In genomic region chr1:28394136-28394535, GRCh38 we compare ENCODE assay signal across 2 cellular contexts.
TF ChIP-seq lines count a peak whose summit lies in the region.

No MANE protein-coding gene starts in this region.

TF ChIP-seq in A549, 52 proteins besides CTCF, POLR2A, EP300 and RAD21 (continued from another document):
- TF ChIP-seq BCL3 (IDR thresholded peaks at IDR 0.05) (no peak), EHF (CRISPR knock-in tag; IDR thresholded peaks at IDR 0.05) (no peak), FOXS1 (CRISPR knock-in tag; IDR thresholded peaks at IDR 0.05) (no peak), TP53 (CRISPR knock-in tag; IDR thresholded peaks at IDR 0.05) (no peak), NR3C1 (IDR thresholded peaks at IDR 0.05) (no peak), ELK1 (IDR thresholded peaks at IDR 0.05; ENCODE audit: low read depth, low read length) (no peak), SMC3 (IDR thresholded peaks at IDR 0.05) (no peak), HOXA7 (CRISPR knock-in tag; IDR thresholded peaks at IDR 0.05) (no peak), BHLHE40 (IDR thresholded peaks at IDR 0.05; ENCODE audit: low read depth, low read length) (no peak), RCOR1 (IDR thresholded peaks at IDR 0.05; ENCODE audit: low read depth, low read length) (no peak)
TF ChIP-seq in A549: peak in this region for 0.

TF ChIP-seq in WTC11, 78 proteins besides CTCF, POLR2A, EP300 and RAD21 (continued from another document):
- TF ChIP-seq ZNF532 (CRISPR knock-in tag; IDR thresholded peaks at IDR 0.05; ENCODE audit: borderline replicate concordance) = no peak
- TF ChIP-seq ERG (CRISPR knock-in tag; IDR thresholded peaks at IDR 0.05) = no peak
- TF ChIP-seq USF2 (CRISPR knock-in tag; IDR thresholded peaks at IDR 0.05) = no peak
- no peak for TF ChIP-seq NR2C2 (CRISPR knock-in tag; IDR thresholded peaks at IDR 0.05)
- no peak for TF ChIP-seq NR3C1 (CRISPR knock-in tag; conservative IDR thresholded peaks at IDR 0.05; ENCODE audit: low read depth)
- no peak for TF ChIP-seq USF1 (CRISPR knock-in tag; IDR thresholded peaks at IDR 0.05)
- TF ChIP-seq ZBTB43 (CRISPR knock-in tag; IDR thresholded peaks at IDR 0.05) = no peak
- no peak for TF ChIP-seq MLX (CRISPR knock-in tag; IDR thresholded peaks at IDR 0.05)
- no peak for TF ChIP-seq ZNF396 (CRISPR knock-in tag; IDR thresholded peaks at IDR 0.05; ENCODE audit: borderline replicate concordance)
- no peak for TF ChIP-seq CBFB (CRISPR knock-in tag; IDR thresholded peaks at IDR 0.05; ENCODE audit: low read depth)
- no peak for TF ChIP-seq TEAD1 (CRISPR knock-in tag; IDR thresholded peaks at IDR 0.05)
- TF ChIP-seq ZNF138 (CRISPR knock-in tag; conservative IDR thresholded peaks at IDR 0.05) = no peak
- no peak for TF ChIP-seq ZNF121 (CRISPR knock-in tag; IDR thresholded peaks at IDR 0.05)
- TF ChIP-seq JUN (CRISPR knock-in tag; IDR thresholded peaks at IDR 0.05) = no peak
TF ChIP-seq in WTC11: peak in this region for 0.
